ENCODE assay signal across 1 cellular context in the genomic region with DNA sequence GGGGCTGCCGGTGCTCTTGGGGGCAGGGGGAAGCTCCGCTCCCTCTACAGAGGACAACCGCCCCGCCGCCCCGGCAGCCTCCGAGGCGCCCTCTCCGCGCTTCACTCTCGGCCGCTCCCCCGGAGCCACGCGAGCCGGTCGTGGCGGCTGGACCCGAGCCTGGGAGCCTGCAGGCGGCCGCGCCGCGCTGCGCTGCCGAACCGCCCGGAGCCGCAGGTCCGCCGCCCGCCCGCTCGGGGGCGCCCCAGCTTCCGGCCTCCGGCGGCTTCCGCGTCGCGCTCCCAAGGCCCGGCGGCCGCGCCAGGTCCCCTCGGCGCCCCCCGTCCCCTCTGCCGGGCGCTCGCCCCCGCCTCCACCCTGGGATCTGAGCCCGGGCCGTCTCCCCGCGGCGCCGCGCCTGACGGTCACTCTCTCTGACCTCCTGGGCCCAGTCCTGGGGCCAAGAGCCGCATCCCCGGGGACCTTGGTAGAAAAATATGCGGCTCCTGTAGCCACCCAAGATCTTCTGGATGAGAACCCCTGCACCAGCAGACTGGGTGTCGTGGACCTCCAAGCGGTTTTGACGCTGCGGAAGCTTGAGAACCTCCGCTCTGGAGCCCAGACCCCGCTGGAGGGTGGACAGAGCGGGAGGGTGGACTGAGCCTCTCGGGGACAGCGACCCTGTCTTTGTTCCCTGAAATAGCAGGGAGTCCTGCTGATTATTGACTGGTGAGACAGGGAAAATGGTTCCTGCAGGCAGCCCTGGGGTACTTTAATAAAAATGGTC.
TF ChIP-seq lines count a peak whose summit lies in the region.

No MANE protein-coding gene starts in this region.

TF ChIP-seq in HepG2, 621 proteins besides CTCF, POLR2A, EP300 and RAD21 (continued from another document and continues in another):
- TF ChIP-seq TMF1 (CRISPR knock-in tag; IDR thresholded peaks at IDR 0.05; ENCODE audit: low read depth) (no peak), YY1 (IDR thresholded peaks at IDR 0.05; ENCODE audit: insufficient read depth, insufficient replicate concordance, low read depth, low read length) (peak; percentile 20), GABPB1 (CRISPR knock-in tag; IDR thresholded peaks at IDR 0.05) (peak; percentile 43; the same call in 1 of the 2 replicates), ZNF572 (CRISPR knock-in tag; IDR thresholded peaks at IDR 0.05) (no peak), GABPA (IDR thresholded peaks at IDR 0.05; ENCODE audit: low read depth, low read length) (peak; percentile 59), GABPA (CRISPR knock-in tag; IDR thresholded peaks at IDR 0.05; ENCODE audit: low read depth) (no peak), PHF8 (CRISPR knock-in tag; IDR thresholded peaks at IDR 0.05) (peak; percentile 58), NR2C2 (CRISPR knock-in tag; IDR thresholded peaks at IDR 0.05; ENCODE audit: borderline replicate concordance) (peak; percentile 24; the same call in 1 of the 2 replicates), RNF2 (conservative IDR thresholded peaks at IDR 0.05; ENCODE audit: low read depth) (no peak), ZNF17 (CRISPR knock-in tag; IDR thresholded peaks at IDR 0.05) (no peak), XRCC5 (optimal IDR thresholded peaks at IDR 0.05; ENCODE audit: low read length) (peak; percentile 15), KDM5B (CRISPR knock-in tag; IDR thresholded peaks at IDR 0.05; ENCODE audit: borderline replicate concordance) (peak; percentile 42; the same call in 1 of the 2 replicates), ZNF75D (CRISPR knock-in tag; IDR thresholded peaks at IDR 0.05; ENCODE audit: borderline replicate concordance) (no peak), ZNF205 (CRISPR knock-in tag; IDR thresholded peaks at IDR 0.05) (no peak), ZNF121 (CRISPR knock-in tag; IDR thresholded peaks at IDR 0.05) (peak; percentile 62; the same call in 1 of the 2 replicates), ZBTB21 (CRISPR knock-in tag; IDR thresholded peaks at IDR 0.05) (no peak), POLR2G (IDR thresholded peaks at IDR 0.05; ENCODE audit: low read depth, low read length) (peak; percentile 66), MBNL3 (CRISPR knock-in tag; conservative IDR thresholded peaks at IDR 0.05) (no peak), ISL2 (CRISPR knock-in tag; IDR thresholded peaks at IDR 0.05) (no peak), KDM2A (CRISPR knock-in tag; IDR thresholded peaks at IDR 0.05; ENCODE audit: borderline replicate concordance, low read depth) (no peak), FOXA3 (CRISPR knock-in tag; IDR thresholded peaks at IDR 0.05) (no peak), ZNF768 (CRISPR knock-in tag; IDR thresholded peaks at IDR 0.05) (no peak), SP4 (CRISPR knock-in tag; IDR thresholded peaks at IDR 0.05) (0 out of 2 replicates have a peak, but pooled peaks have one; percentile 17), SAP130 (CRISPR knock-in tag; IDR thresholded peaks at IDR 0.05; ENCODE audit: low read depth) (peak; percentile 14; the same call in 1 of the 2 replicates)
- TF ChIP-seq, protein P1, sequence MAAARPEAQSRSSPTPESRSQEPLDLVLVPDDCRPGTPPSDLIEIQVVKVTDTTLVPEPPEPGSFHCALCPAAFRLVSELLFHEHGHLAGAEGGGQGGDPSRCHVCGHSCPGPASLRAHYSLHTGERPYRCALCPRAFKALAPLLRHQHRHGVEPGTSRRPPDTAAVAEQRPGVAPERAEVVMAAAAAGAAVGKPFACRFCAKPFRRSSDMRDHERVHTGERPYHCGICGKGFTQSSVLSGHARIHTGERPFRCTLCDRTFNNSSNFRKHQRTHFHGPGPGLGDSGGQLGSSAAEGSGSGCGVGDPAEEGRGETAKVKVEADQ (CRISPR knock-in tag; IDR thresholded peaks at IDR 0.05; ENCODE audit: borderline replicate concordance): no peak
- TF ChIP-seq, protein P2, sequence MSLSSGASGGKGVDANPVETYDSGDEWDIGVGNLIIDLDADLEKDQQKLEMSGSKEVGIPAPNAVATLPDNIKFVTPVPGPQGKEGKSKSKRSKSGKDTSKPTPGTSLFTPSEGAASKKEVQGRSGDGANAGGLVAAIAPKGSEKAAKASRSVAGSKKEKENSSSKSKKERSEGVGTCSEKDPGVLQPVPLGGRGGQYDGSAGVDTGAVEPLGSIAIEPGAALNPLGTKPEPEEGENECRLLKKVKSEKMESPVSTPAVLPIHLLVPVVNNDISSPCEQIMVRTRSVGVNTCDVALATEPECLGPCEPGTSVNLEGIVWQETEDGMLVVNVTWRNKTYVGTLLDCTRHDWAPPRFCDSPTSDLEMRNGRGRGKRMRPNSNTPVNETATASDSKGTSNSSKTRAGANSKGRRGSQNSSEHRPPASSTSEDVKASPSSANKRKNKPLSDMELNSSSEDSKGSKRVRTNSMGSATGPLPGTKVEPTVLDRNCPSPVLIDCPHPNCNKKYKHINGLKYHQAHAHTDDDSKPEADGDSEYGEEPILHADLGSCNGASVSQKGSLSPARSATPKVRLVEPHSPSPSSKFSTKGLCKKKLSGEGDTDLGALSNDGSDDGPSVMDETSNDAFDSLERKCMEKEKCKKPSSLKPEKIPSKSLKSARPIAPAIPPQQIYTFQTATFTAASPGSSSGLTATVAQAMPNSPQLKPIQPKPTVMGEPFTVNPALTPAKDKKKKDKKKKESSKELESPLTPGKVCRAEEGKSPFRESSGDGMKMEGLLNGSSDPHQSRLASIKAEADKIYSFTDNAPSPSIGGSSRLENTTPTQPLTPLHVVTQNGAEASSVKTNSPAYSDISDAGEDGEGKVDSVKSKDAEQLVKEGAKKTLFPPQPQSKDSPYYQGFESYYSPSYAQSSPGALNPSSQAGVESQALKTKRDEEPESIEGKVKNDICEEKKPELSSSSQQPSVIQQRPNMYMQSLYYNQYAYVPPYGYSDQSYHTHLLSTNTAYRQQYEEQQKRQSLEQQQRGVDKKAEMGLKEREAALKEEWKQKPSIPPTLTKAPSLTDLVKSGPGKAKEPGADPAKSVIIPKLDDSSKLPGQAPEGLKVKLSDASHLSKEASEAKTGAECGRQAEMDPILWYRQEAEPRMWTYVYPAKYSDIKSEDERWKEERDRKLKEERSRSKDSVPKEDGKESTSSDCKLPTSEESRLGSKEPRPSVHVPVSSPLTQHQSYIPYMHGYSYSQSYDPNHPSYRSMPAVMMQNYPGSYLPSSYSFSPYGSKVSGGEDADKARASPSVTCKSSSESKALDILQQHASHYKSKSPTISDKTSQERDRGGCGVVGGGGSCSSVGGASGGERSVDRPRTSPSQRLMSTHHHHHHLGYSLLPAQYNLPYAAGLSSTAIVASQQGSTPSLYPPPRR (CRISPR knock-in tag; IDR thresholded peaks at IDR 0.05; ENCODE audit: borderline replicate concordance): no peak
- TF ChIP-seq, protein P3, sequence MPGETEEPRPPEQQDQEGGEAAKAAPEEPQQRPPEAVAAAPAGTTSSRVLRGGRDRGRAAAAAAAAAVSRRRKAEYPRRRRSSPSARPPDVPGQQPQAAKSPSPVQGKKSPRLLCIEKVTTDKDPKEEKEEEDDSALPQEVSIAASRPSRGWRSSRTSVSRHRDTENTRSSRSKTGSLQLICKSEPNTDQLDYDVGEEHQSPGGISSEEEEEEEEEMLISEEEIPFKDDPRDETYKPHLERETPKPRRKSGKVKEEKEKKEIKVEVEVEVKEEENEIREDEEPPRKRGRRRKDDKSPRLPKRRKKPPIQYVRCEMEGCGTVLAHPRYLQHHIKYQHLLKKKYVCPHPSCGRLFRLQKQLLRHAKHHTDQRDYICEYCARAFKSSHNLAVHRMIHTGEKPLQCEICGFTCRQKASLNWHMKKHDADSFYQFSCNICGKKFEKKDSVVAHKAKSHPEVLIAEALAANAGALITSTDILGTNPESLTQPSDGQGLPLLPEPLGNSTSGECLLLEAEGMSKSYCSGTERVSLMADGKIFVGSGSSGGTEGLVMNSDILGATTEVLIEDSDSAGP (CRISPR knock-in tag; IDR thresholded peaks at IDR 0.05; ENCODE audit: borderline replicate concordance): no peak
- TF ChIP-seq, protein P4, sequence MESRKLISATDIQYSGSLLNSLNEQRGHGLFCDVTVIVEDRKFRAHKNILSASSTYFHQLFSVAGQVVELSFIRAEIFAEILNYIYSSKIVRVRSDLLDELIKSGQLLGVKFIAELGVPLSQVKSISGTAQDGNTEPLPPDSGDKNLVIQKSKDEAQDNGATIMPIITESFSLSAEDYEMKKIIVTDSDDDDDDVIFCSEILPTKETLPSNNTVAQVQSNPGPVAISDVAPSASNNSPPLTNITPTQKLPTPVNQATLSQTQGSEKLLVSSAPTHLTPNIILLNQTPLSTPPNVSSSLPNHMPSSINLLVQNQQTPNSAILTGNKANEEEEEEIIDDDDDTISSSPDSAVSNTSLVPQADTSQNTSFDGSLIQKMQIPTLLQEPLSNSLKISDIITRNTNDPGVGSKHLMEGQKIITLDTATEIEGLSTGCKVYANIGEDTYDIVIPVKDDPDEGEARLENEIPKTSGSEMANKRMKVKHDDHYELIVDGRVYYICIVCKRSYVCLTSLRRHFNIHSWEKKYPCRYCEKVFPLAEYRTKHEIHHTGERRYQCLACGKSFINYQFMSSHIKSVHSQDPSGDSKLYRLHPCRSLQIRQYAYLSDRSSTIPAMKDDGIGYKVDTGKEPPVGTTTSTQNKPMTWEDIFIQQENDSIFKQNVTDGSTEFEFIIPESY (CRISPR knock-in tag; IDR thresholded peaks at IDR 0.05): no peak
- TF ChIP-seq, protein P5, sequence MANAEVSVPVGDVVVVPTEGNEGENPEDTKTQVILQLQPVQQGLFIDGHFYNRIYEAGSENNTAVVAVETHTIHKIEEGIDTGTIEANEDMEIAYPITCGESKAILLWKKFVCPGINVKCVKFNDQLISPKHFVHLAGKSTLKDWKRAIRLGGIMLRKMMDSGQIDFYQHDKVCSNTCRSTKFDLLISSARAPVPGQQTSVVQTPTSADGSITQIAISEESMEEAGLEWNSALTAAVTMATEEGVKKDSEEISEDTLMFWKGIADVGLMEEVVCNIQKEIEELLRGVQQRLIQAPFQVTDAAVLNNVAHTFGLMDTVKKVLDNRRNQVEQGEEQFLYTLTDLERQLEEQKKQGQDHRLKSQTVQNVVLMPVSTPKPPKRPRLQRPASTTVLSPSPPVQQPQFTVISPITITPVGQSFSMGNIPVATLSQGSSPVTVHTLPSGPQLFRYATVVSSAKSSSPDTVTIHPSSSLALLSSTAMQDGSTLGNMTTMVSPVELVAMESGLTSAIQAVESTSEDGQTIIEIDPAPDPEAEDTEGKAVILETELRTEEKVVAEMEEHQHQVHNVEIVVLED (CRISPR knock-in tag; IDR thresholded peaks at IDR 0.05; ENCODE audit: borderline replicate concordance): no peak
- TF ChIP-seq, protein P6, sequence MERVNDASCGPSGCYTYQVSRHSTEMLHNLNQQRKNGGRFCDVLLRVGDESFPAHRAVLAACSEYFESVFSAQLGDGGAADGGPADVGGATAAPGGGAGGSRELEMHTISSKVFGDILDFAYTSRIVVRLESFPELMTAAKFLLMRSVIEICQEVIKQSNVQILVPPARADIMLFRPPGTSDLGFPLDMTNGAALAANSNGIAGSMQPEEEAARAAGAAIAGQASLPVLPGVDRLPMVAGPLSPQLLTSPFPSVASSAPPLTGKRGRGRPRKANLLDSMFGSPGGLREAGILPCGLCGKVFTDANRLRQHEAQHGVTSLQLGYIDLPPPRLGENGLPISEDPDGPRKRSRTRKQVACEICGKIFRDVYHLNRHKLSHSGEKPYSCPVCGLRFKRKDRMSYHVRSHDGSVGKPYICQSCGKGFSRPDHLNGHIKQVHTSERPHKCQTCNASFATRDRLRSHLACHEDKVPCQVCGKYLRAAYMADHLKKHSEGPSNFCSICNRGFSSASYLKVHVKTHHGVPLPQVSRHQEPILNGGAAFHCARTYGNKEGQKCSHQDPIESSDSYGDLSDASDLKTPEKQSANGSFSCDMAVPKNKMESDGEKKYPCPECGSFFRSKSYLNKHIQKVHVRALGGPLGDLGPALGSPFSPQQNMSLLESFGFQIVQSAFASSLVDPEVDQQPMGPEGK (CRISPR knock-in tag; IDR thresholded peaks at IDR 0.05): 0 out of 2 replicates have a peak, but pooled peaks have one; percentile 12
- TF ChIP-seq, protein P7, sequence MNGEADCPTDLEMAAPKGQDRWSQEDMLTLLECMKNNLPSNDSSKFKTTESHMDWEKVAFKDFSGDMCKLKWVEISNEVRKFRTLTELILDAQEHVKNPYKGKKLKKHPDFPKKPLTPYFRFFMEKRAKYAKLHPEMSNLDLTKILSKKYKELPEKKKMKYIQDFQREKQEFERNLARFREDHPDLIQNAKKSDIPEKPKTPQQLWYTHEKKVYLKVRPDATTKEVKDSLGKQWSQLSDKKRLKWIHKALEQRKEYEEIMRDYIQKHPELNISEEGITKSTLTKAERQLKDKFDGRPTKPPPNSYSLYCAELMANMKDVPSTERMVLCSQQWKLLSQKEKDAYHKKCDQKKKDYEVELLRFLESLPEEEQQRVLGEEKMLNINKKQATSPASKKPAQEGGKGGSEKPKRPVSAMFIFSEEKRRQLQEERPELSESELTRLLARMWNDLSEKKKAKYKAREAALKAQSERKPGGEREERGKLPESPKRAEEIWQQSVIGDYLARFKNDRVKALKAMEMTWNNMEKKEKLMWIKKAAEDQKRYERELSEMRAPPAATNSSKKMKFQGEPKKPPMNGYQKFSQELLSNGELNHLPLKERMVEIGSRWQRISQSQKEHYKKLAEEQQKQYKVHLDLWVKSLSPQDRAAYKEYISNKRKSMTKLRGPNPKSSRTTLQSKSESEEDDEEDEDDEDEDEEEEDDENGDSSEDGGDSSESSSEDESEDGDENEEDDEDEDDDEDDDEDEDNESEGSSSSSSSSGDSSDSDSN (CRISPR knock-in tag; IDR thresholded peaks at IDR 0.05): 0 out of 2 replicates have a peak, but pooled peaks have one; percentile 34
- TF ChIP-seq, protein P8, sequence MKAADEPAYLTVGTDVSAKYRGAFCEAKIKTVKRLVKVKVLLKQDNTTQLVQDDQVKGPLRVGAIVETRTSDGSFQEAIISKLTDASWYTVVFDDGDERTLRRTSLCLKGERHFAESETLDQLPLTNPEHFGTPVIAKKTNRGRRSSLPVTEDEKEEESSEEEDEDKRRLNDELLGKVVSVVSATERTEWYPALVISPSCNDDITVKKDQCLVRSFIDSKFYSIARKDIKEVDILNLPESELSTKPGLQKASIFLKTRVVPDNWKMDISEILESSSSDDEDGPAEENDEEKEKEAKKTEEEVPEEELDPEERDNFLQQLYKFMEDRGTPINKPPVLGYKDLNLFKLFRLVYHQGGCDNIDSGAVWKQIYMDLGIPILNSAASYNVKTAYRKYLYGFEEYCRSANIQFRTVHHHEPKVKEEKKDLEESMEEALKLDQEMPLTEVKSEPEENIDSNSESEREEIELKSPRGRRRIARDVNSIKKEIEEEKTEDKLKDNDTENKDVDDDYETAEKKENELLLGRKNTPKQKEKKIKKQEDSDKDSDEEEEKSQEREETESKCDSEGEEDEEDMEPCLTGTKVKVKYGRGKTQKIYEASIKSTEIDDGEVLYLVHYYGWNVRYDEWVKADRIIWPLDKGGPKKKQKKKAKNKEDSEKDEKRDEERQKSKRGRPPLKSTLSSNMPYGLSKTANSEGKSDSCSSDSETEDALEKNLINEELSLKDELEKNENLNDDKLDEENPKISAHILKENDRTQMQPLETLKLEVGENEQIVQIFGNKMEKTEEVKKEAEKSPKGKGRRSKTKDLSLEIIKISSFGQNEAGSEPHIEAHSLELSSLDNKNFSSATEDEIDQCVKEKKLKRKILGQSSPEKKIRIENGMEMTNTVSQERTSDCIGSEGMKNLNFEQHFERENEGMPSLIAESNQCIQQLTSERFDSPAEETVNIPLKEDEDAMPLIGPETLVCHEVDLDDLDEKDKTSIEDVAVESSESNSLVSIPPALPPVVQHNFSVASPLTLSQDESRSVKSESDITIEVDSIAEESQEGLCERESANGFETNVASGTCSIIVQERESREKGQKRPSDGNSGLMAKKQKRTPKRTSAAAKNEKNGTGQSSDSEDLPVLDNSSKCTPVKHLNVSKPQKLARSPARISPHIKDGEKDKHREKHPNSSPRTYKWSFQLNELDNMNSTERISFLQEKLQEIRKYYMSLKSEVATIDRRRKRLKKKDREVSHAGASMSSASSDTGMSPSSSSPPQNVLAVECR (CRISPR knock-in tag; IDR thresholded peaks at IDR 0.05; ENCODE audit: borderline replicate concordance): peak; percentile 25
